16 cellular contexts compared by ENCODE assay signal in genomic region chr1:157270705-157271274, GRCh38.
DNase-seq lines count a peak whose midpoint lies in the region; ATAC-seq and TF ChIP-seq lines count a peak whose summit lies in the region.
"Had no signal": no experiment of that assay in that cellular context is flagged by ENCODE, and none has a peak within 500 bp of the region (broad histone marks: within the 10 kb centered on the region; RNA-seq: fewer than 3 reads in every experiment).

No MANE protein-coding gene starts in this region.

- H3K4me3 Mint-ChIP-seq in activated B cell treated with CpG ODN at 0.5 μM for 24 hours (no peak overlapping the region), naive B cell (peak overlapping the region in 5 of 8 donors; percentile 38 to 84 (median 48))
- H3K4me3 Mint-ChIP-seq: CD8-positive, alpha-beta memory T cell; H9 had no signal

- H3K4me2 ChIP-seq in BLaER1 treated with 17β-estradiol and CSF1 and Interleukin-3, amounts not matched to agents 10 nM and 100 nM, result peak overlapping the region; percentile 17 to 83 (median 57); a peak in 20 of 22 replicates

- no peaks in the 10 kb centered on the region for H3K36me3 Mint-ChIP-seq in activated B cell treated with CpG ODN at 0.5 μM for 24 hours (ENCODE audit: low read depth)
- no peaks in the 10 kb centered on the region for H3K36me3 Mint-ChIP-seq in naive B cell
- H3K36me3 Mint-ChIP-seq: CD8-positive, alpha-beta memory T cell had no signal

- H3K36me3 ChIP-seq in BLaER1 treated with 17β-estradiol and CSF1 and Interleukin-3, amounts not matched to agents 10 nM and 100 nM, result no peaks in the 10 kb centered on the region
- no peaks in the 10 kb centered on the region for H3K36me3 ChIP-seq in HEK293 (ENCODE audit: control insufficient read depth in 2 of 2, insufficient read depth in 1 of 2, low read length in 2 of 2)

- H3K9me3 ChIP-seq in BLaER1 treated with 17β-estradiol and CSF1 and Interleukin-3, amounts not matched to agents 10 nM and 100 nM (replicated peaks in 1 of 11), result no peaks in the 10 kb centered on the region
- no peaks in the 10 kb centered on the region for H3K9me3 ChIP-seq in HEK293 (ENCODE audit: control insufficient read depth, insufficient read depth, low read depth, low read length)

- no peak overlapping the region for H3K4me3 ChIP-seq in BLaER1 treated with 17β-estradiol and CSF1 and Interleukin-3, amounts not matched to agents 10 nM and 100 nM
- H3K4me3 ChIP-seq in HEK293 (ENCODE audit: low read depth, low read length) (no peak overlapping the region), foreskin fibroblast (ENCODE audit: low read depth in 1 of 2, low read length in 2 of 2) (no peak overlapping the region)

- intact Hi-C loops in activated B cell treated with CpG ODN at 0.5 μM for 24 hours (cut with micrococcal nuclease), result no loop called here

- no peak for TF ChIP-seq CTCF in HEK293 (tag by site-specific recombination; IDR thresholded peaks at IDR 0.05)
- no peak for TF ChIP-seq CTCF in activated B cell treated with CpG ODN at 0.5 μM for 24 hours (IDR thresholded peaks at IDR 0.05)
- TF ChIP-seq CTCF in foreskin fibroblast (IDR thresholded peaks at IDR 0.05; ENCODE audit: low read depth, low read length), result no peak

- no peak overlapping the region for H3K9ac ChIP-seq in BLaER1 treated with 17β-estradiol and CSF1 and Interleukin-3, amounts not matched to agents 10 nM and 100 nM

- H3K27me3 ChIP-seq in BLaER1 treated with 17β-estradiol and CSF1 and Interleukin-3, amounts not matched to agents 10 nM and 100 nM, result no peaks in the 10 kb centered on the region

- H3K27me3 Mint-ChIP-seq in activated B cell treated with CpG ODN at 0.5 μM for 24 hours (no peaks in the 10 kb centered on the region), naive B cell (peaks cover 3 to 13% (median 6%) of the 10 kb centered on the region in 3 donors)

- CTCF ChIA-PET in HEK293 (lab: Yijun Ruan, JAX) (interaction anchor here (0.5 kb wide), 1 partner anchor 213 kb away, joined by 4 read pairs; no protein-coding TSS in a partner anchor), activated B cell treated with CpG ODN at 0.5 μM for 24 hours (lab: Charles Lee) (no interaction called here)

- no peak overlapping the region for H3K27ac ChIP-seq in BLaER1 treated with 17β-estradiol and CSF1 and Interleukin-3, amounts not matched to agents 10 nM and 100 nM
- no peak overlapping the region for H3K27ac ChIP-seq in HEK293 (ENCODE audit: extremely low read depth, low read depth, low read length)

- 0 out of 22 replicates have a peak, but pooled peaks cover 0 to 10% (median 0%) of the 10 kb centered on the region in 11 experiments for H4K20me1 ChIP-seq in BLaER1 treated with 17β-estradiol and CSF1 and Interleukin-3, amounts not matched to agents 10 nM and 100 nM

- POLR2A ChIA-PET in HEK293 (lab: Yijun Ruan, JAX) (no interaction called here), activated B cell treated with CpG ODN at 0.5 μM for 24 hours (lab: Charles Lee) (no interaction called here)

- peak; percentile 53 for ATAC-seq in activated B cell treated with CpG ODN at 0.5 μM for 24 hours (ENCODE audit: low read depth)
- ATAC-seq in naive B cell (ENCODE audit: low read depth in 2 of 2), result peak; percentile 50 to 55
- ATAC-seq in HG03521 (IDR thresholded peaks at IDR 0.05; ENCODE audit: unreplicated experiment), result no peak
- ATAC-seq: PC-3 had no signal

- H3K4me1 Mint-ChIP-seq in activated B cell treated with CpG ODN at 0.5 μM for 24 hours (peaks cover 39% of the 10 kb centered on the region), naive B cell (peaks cover 26 to 43% (median 27%) of the 10 kb centered on the region in 3 donors)
- H3K4me1 Mint-ChIP-seq: CD8-positive, alpha-beta memory T cell; H9 had no signal

- H3K9me3 Mint-ChIP-seq in activated B cell treated with CpG ODN at 0.5 μM for 24 hours (no peaks in the 10 kb centered on the region), naive B cell (no peaks in the 10 kb centered on the region)
- H3K9me3 Mint-ChIP-seq: CD8-positive, alpha-beta memory T cell; H9 had no signal

- peaks cover 29 to 37% (median 34%) of the 10 kb centered on the region in 10 experiments for H3K4me1 ChIP-seq in BLaER1 treated with 17β-estradiol and CSF1 and Interleukin-3, amounts not matched to agents 10 nM and 100 nM
- H3K4me1 ChIP-seq in HEK293 (ENCODE audit: control insufficient read depth, insufficient read depth, low read length), result peaks cover 11% of the 10 kb centered on the region

- H3K27ac Mint-ChIP-seq in activated B cell treated with CpG ODN at 0.5 μM for 24 hours, result no peak overlapping the region
- H3K27ac Mint-ChIP-seq in naive B cell, result peak overlapping the region in 4 of 6 donors; percentile 23 to 52 (median 34)
- H3K27ac Mint-ChIP-seq: CD8-positive, alpha-beta memory T cell; H9 had no signal

- peak; percentile 19 for DNase-seq in activated B cell treated with CpG ODN at 0.5 μM for 24 hours
- no peak for DNase-seq in naive B cell
- DNase-seq in activated CD8-positive, alpha-beta memory T cell treated with anti-CD3 and anti-CD28 coated beads, Interleukin-2, amount 50 U/mL, for 48 hours, result no peak
- no peak for DNase-seq in foreskin fibroblast
- DNase-seq: ACHN; CD8-positive, alpha-beta memory T cell; DMS 273 treated with DMSO at 0.1 percent for 48 hours; H9; NCI-H187 treated with DMSO at 0.1 percent for 48 hours; NCI-H2171; NCI-H524 treated with DMSO at 0.1 percent for 48 hours; NK-92 treated with Interleukin-12 subunit alpha and Interleukin-12 subunit beta, amount 100 ng/mL, for 24 hours; PC-3 had no signal

TF ChIP-seq in HEK293, 187 proteins besides CTCF, POLR2A, EP300 and RAD21:
- no peak for TF ChIP-seq PRDM6 (tag by site-specific recombination; IDR thresholded peaks at IDR 0.05)
- TF ChIP-seq ZIC2 (tag by site-specific recombination; IDR thresholded peaks at IDR 0.05), result peak; percentile 48
